ENCODE assay signal across 11 cellular contexts in genomic region chr5:181168595-181169118, GRCh38. TPM values are rescaled to one million over a fixed set of nuclear protein-coding genes. Genes with fewer than 3 reads are reported as not detected.
A peak's percentile ranks its signal among the peaks of the same experiment; 100 is the strongest.
DNase-seq lines count a peak whose midpoint lies in the region; ATAC-seq and TF ChIP-seq lines count a peak whose summit lies in the region.
"Had no signal": no experiment of that assay in that cellular context is flagged by ENCODE, and none has a peak within 500 bp of the region (broad histone marks: within the 10 kb centered on the region; RNA-seq: fewer than 3 reads in every experiment).

No MANE protein-coding gene starts in this region.

- no peaks in the 10 kb centered on the region for H3K79me2 ChIP-seq in mammary epithelial cell (ENCODE audit: insufficient read depth, low read length)

- no TSS peak for BruUV-seq in mammary epithelial cell (replicated peaks; lab: Mats Ljungman, UMichigan)

- H3K36me3 ChIP-seq in mammary epithelial cell (ENCODE audit: insufficient read depth, low read length), result no peaks in the 10 kb centered on the region
- H3K36me3 ChIP-seq in neuronal stem cell (replicated peaks in 1 of 2; ENCODE audit: control insufficient read depth in 2 of 2, insufficient read depth in 2 of 2, low read length in 2 of 2), result no peaks in the 10 kb centered on the region
- H3K36me3 ChIP-seq: cardiac muscle cell, MG63 had no signal

- no peaks in the 10 kb centered on the region for H3K79me1 ChIP-seq in neuronal stem cell (ENCODE audit: low read depth, low read length)

- DNase-seq in T-helper 2 cell treated with Interferon-gamma antibody and Interleukin-4, amounts not matched to agents 5 μg/mL and 100 μg/mL, for 36 hours (ENCODE audit: low spot score), result no peak
- no peak for DNase-seq in T-helper 2 cell
- peak; percentile 82 for DNase-seq in NCI-H69 (lab: John Stamatoyannopoulos, UW)
- DNase-seq in mammary epithelial cell, result no peak
- no peak for DNase-seq in neuronal stem cell (ENCODE audit: low spot score)
- DNase-seq in Ammon's horn (ENCODE audit: low spot score), result no peak
- DNase-seq in COLO829 (ENCODE audit: low spot score), result no peak
- DNase-seq: GF-D8, MG63 had no signal

- H3K27ac Mint-ChIP-seq in T-helper 2 cell treated with Interferon-gamma antibody and Interleukin-4, amounts not matched to agents 5 μg/mL and 100 μg/mL, for 36 hours, result peak overlapping the region; percentile 62

- TF ChIP-seq CTCF in mammary epithelial cell (conservative IDR thresholded peaks at IDR 0.05 in 1 of 2, IDR thresholded peaks at IDR 0.05 in 1 of 2; ENCODE audit: extremely low read depth in 1 of 2, insufficient read depth in 1 of 2, low read depth in 1 of 2, low read length in 2 of 2), result no peak

- dilution Hi-C loops in mammary epithelial cell (cut with HindIII; ENCODE audit: low sequenced_read_pairs), result no loop called here

- H3K4me3 ChIP-seq in mammary epithelial cell (replicated peaks in 1 of 3; ENCODE audit: insufficient read depth in 1 of 3, low read depth in 2 of 3, low read length in 3 of 3), result no peak overlapping the region
- peak overlapping the region in 1 of 2 donors; percentile 52 for H3K4me3 ChIP-seq in neuronal stem cell (ENCODE audit: low read length in 2 of 2)
- H3K4me3 ChIP-seq: cardiac muscle cell, MG63 had no signal

- no peak overlapping the region for H3K9ac ChIP-seq in mammary epithelial cell (ENCODE audit: insufficient read depth, low read length)
- no peak overlapping the region for H3K9ac ChIP-seq in neuronal stem cell (ENCODE audit: low read depth, low read length, poor library complexity)

- intact Hi-C loops in mammary epithelial cell (cut with micrococcal nuclease), result no loop called here

- in situ Hi-C loops in mammary epithelial cell (cut with MboI; ENCODE audit: low sequenced_read_pairs in 2 of 2), result no loop called here

- no peak overlapping the region for H2BK120ac ChIP-seq in neuronal stem cell (ENCODE audit: low read depth, low read length)

- H2BK12ac ChIP-seq in neuronal stem cell (ENCODE audit: low read length), result no peak overlapping the region

- no peaks in the 10 kb centered on the region for H4K20me1 ChIP-seq in mammary epithelial cell (ENCODE audit: insufficient read depth, low read length)

- H3K4ac ChIP-seq in neuronal stem cell (ENCODE audit: low read length), result no peak overlapping the region

- H3K27ac ChIP-seq in mammary epithelial cell (ENCODE audit: insufficient read depth, low read depth, low read length), result no peak overlapping the region
- no peak overlapping the region for H3K27ac ChIP-seq in neuronal stem cell (replicated peaks; ENCODE audit: low read length)
- H3K27ac ChIP-seq: cardiac muscle cell had no signal

- H3K27me3 Mint-ChIP-seq in T-helper 2 cell treated with Interferon-gamma antibody and Interleukin-4, amounts not matched to agents 5 μg/mL and 100 μg/mL, for 36 hours (ENCODE audit: low read depth), result peaks cover 44% of the 10 kb centered on the region

- no peak overlapping the region for H3K14ac ChIP-seq in neuronal stem cell (ENCODE audit: low read length)

- H2AFZ ChIP-seq in mammary epithelial cell (ENCODE audit: low read depth, low read length) (peak overlapping the region; percentile 43), neuronal stem cell (ENCODE audit: low read length) (no peak overlapping the region)

- no peak overlapping the region for H3K23ac ChIP-seq in neuronal stem cell (ENCODE audit: low read depth, low read length, poor library complexity)

- ATAC-seq in HG02763 (IDR thresholded peaks at IDR 0.05; ENCODE audit: unreplicated experiment), result no peak

- CTCF ChIA-PET in mammary epithelial cell (lab: Charles Lee; ENCODE audit: low non-redundant PET), result interaction anchor here (0.6 kb wide), 1 partner anchor 365 kb away, joined by 5 read pairs; no protein-coding TSS in a partner anchor

- H4K91ac ChIP-seq in neuronal stem cell (ENCODE audit: low read depth, low read length, poor library complexity), result no peak overlapping the region

- H3K4me2 ChIP-seq in mammary epithelial cell (ENCODE audit: insufficient read depth, low read depth, low read length) (peak overlapping the region; percentile 33), neuronal stem cell (ENCODE audit: insufficient read depth, low read length, poor library complexity, severe bottlenecking) (peak overlapping the region; percentile 26)

- no peaks in the 10 kb centered on the region for H3K9me3 Mint-ChIP-seq in T-helper 2 cell treated with Interferon-gamma antibody and Interleukin-4, amounts not matched to agents 5 μg/mL and 100 μg/mL, for 36 hours

- H3K4me1 ChIP-seq in mammary epithelial cell (ENCODE audit: insufficient read depth, low read length), result peaks cover 8% of the 10 kb centered on the region
- peaks cover 8 to 10% of the 10 kb centered on the region in 2 donors for H3K4me1 ChIP-seq in neuronal stem cell (ENCODE audit: control insufficient read depth in 2 of 2, insufficient read depth in 1 of 2, low read depth in 1 of 2, low read length in 2 of 2)

- peaks cover 63% of the 10 kb centered on the region for H3K4me1 Mint-ChIP-seq in T-helper 2 cell treated with Interferon-gamma antibody and Interleukin-4, amounts not matched to agents 5 μg/mL and 100 μg/mL, for 36 hours (ENCODE audit: low read depth)

- no peak overlapping the region for H2BK15ac ChIP-seq in neuronal stem cell (ENCODE audit: low read length)

- 40% methylated on average over 14 of the region's 14 CpGs for WGBS in mammary epithelial cell (ENCODE audit: low coverage, missing lambda C conversion rate)
- WGBS in neuronal stem cell (ENCODE audit: extremely low coverage in 2 of 2, insufficient read length in 2 of 2, insufficient replicate concordance in 1 of 2), 2 donors, result no CpG with 5 or more reads among the region's 14 CpGs

- no peak overlapping the region for H2BK5ac ChIP-seq in neuronal stem cell (ENCODE audit: low read length)

- no peak overlapping the region for H2AK5ac ChIP-seq in neuronal stem cell (ENCODE audit: low read depth, low read length)

- peak overlapping the region; percentile 61 for H3K4me3 Mint-ChIP-seq in T-helper 2 cell treated with Interferon-gamma antibody and Interleukin-4, amounts not matched to agents 5 μg/mL and 100 μg/mL, for 36 hours

- H3K36me3 Mint-ChIP-seq in T-helper 2 cell treated with Interferon-gamma antibody and Interleukin-4, amounts not matched to agents 5 μg/mL and 100 μg/mL, for 36 hours (ENCODE audit: low read depth), result peaks cover 7% of the 10 kb centered on the region

- no peak overlapping the region for H4K8ac ChIP-seq in neuronal stem cell (ENCODE audit: low read depth, low read length)

- H3K27me3 ChIP-seq in mammary epithelial cell (ENCODE audit: insufficient read depth, low read length) (no peaks in the 10 kb centered on the region), neuronal stem cell (ENCODE audit: control insufficient read depth in 3 of 3, insufficient read depth in 3 of 3, low read depth in 1 of 3, low read length in 3 of 3) (peaks cover 2 to 56% (median 46%) of the 10 kb centered on the region in 3 experiments)
- H3K27me3 ChIP-seq: MG63 had no signal

- H3K9me3 ChIP-seq in mammary epithelial cell (replicated peaks; ENCODE audit: insufficient read depth, low read length), result no peaks in the 10 kb centered on the region
- H3K9me3 ChIP-seq in neuronal stem cell (replicated peaks in 1 of 2; ENCODE audit: control insufficient read depth in 2 of 2, insufficient read depth in 1 of 2, low read depth in 1 of 2, low read length in 2 of 2), result peaks cover 0 to 2% of the 10 kb centered on the region in 2 donors
- H3K9me3 ChIP-seq: MG63 had no signal

- no peak overlapping the region for H3K18ac ChIP-seq in neuronal stem cell (ENCODE audit: low read length)

RNA-seq across cellular contexts. Expression of gene OR2V2, which starts 21.3 kb away (rescaled TPM):
- total RNA-seq in mammary epithelial cell, result not detected
- polyA plus RNA-seq in mammary epithelial cell, result not detected
- not detected for polyA minus RNA-seq in mammary epithelial cell
- polyA plus RNA-seq in neuronal stem cell (2013, experiment 1 of 2), result not detected
- not detected for polyA plus RNA-seq in neuronal stem cell (2013, experiment 2 of 2)
- total RNA-seq: cardiac muscle cell had no signal
- polyA plus RNA-seq: cardiac muscle cell had no signal

RNA-seq across cellular contexts. Expression of gene TRIM7, which starts 36.3 kb away (rescaled TPM):
- 10 to 100 TPM in 1 of 2 donors, 1 to 10 TPM in 1; 6.3 to 31.4 TPM for total RNA-seq in mammary epithelial cell
- polyA plus RNA-seq in mammary epithelial cell, result 18.8 TPM
- 6.6 TPM for polyA minus RNA-seq in mammary epithelial cell
- polyA plus RNA-seq in neuronal stem cell (2013, experiment 1 of 2), result 0.28 TPM
- 0.28 TPM for polyA plus RNA-seq in neuronal stem cell (2013, experiment 2 of 2)

RNA-seq across cellular contexts. Expression of gene OR2V1, which starts 37.7 kb away (rescaled TPM):
- total RNA-seq in mammary epithelial cell, result not detected
- not detected for polyA plus RNA-seq in mammary epithelial cell
- not detected for polyA minus RNA-seq in mammary epithelial cell
- not detected for polyA plus RNA-seq in neuronal stem cell (2013, experiment 1 of 2)
- not detected for polyA plus RNA-seq in neuronal stem cell (2013, experiment 2 of 2)
- total RNA-seq: cardiac muscle cell had no signal
- polyA plus RNA-seq: cardiac muscle cell had no signal

RNA-seq across cellular contexts. Expression of gene TRIM41, which starts 54.4 kb away (rescaled TPM):
- total RNA-seq in mammary epithelial cell, result 10 to 100 TPM; 10.3 to 30.6 TPM
- 10.1 TPM for polyA plus RNA-seq in mammary epithelial cell
- 10.5 TPM for polyA minus RNA-seq in mammary epithelial cell
- polyA plus RNA-seq in neuronal stem cell (2013, experiment 1 of 2), result 21.0 TPM
- 21.3 TPM for polyA plus RNA-seq in neuronal stem cell (2013, experiment 2 of 2)
